8 cellular contexts compared by ENCODE assay signal in genomic region chr5:90474235-90475107, GRCh38. TPM values are rescaled to one million over a fixed set of nuclear protein-coding genes. Genes with fewer than 3 reads are reported as not detected.
DNase-seq lines count a peak whose midpoint lies in the region; ATAC-seq, FAIRE-seq and TF ChIP-seq lines count a peak whose summit lies in the region.

Gene MBLAC2 (minus strand): TSS chr5:90474771. CDS start chr5:90474292, 479 bp downstream.
Gene POLR3G (plus strand): TSS chr5:90474864. CDS start chr5:90485568, 10,704 bp downstream.

- H3K36me3 ChIP-seq in iPS-18a (ENCODE audit: control insufficient read depth, low read depth, low read length) (peaks cover 7% of the 10 kb centered on the region), skeletal muscle satellite cell (ENCODE audit: insufficient read depth, low read length) (no peaks in the 10 kb centered on the region)

- TF ChIP-seq CTCF in A549 (IDR thresholded peaks at IDR 0.05), result no peak; the same call in 2 of the 3 replicates

- H3K27ac ChIP-seq in A549 (peak within 1 kb of the TSS; percentile 92 to 94), iPS-18a (ENCODE audit: low read length) (peak within 1 kb of the TSS; percentile 22)

- H3K4me1 ChIP-seq in A549 (peaks cover 13% of the 10 kb centered on the region), iPS-18a (ENCODE audit: control insufficient read depth, low read depth, low read length) (peaks cover 36% of the 10 kb centered on the region), skeletal muscle satellite cell (ENCODE audit: control insufficient read depth, insufficient read depth, low read length) (peaks cover 15% of the 10 kb centered on the region)

- TF ChIP-seq EP300 in A549 (IDR thresholded peaks at IDR 0.05), result no peak

- CTCF ChIA-PET in A549 (lab: Yijun Ruan, JAX), result interaction anchor here (0.6 to 1.7 kb wide), 11 partner anchors 8 to 130 kb away, joined by 3 to 5 read pairs (median 3); no protein-coding TSS in a partner anchor

- under 1% methylated on average over 44 of the region's 73 CpGs for WGBS in A549 (ENCODE audit: missing lambda C conversion rate)

- 0 out of 5 replicates have a peak, but pooled peaks of 1 of the 2 experiments have one; percentile 2 for TF ChIP-seq RAD21 in A549 (conservative IDR thresholded peaks at IDR 0.05 in 1 of 2, IDR thresholded peaks at IDR 0.05 in 1 of 2)

- ATAC-seq in A549, result peak; percentile 91 to 94
- peak; percentile 82 for ATAC-seq in GM18520 (IDR thresholded peaks at IDR 0.05; ENCODE audit: unreplicated experiment)
- ATAC-seq in HG03060 (IDR thresholded peaks at IDR 0.05; ENCODE audit: low read depth, unreplicated experiment), result peak; percentile 72

- DNase-seq in A549 (ENCODE audit: low read depth in 1 of 2, low spot score in 1 of 2), result peak; percentile 80 to 96
- peak; percentile 50 for DNase-seq in NCI-H2107 treated with DMSO at 0.1 percent for 48 hours (lab: John Stamatoyannopoulos, UW; ENCODE audit: unreplicated experiment)
- peak; percentile 92 for DNase-seq in UCSD-AML1 (lab: John Stamatoyannopoulos, UW; ENCODE audit: unreplicated experiment)
- peak; percentile 69 for DNase-seq in brain pericyte (ENCODE audit: low read depth, low spot score)

- peak within 1 kb of the TSS; percentile 78 for H3K9ac ChIP-seq in iPS-18a (ENCODE audit: low read length)
- H3K9ac ChIP-seq in skeletal muscle satellite cell (ENCODE audit: low read depth, low read length), result peak within 1 kb of the TSS; percentile 81

- peak; percentile 77 for TF ChIP-seq POLR2A in A549 (IDR thresholded peaks at IDR 0.05; ENCODE audit: low read length)

- FAIRE-seq in A549 (lab: Jason Lieb, UNC), result no peak

- H3K9me3 ChIP-seq in A549 (no peaks in the 10 kb centered on the region), iPS-18a (ENCODE audit: control insufficient read depth, low read depth, low read length) (no peaks in the 10 kb centered on the region), skeletal muscle satellite cell (replicated peaks; ENCODE audit: low read length) (no peaks in the 10 kb centered on the region)

- H3K4me3 ChIP-seq in A549 (peak within 1 kb of the TSS; percentile 80), iPS-18a (ENCODE audit: low read length) (peak within 1 kb of the TSS; percentile 84), skeletal muscle satellite cell (ENCODE audit: low read length) (peak within 1 kb of the TSS; percentile 81)

- peak within 1 kb of the TSS; percentile 91 for H3K4me2 ChIP-seq in A549
- peak within 1 kb of the TSS; percentile 98 for H3K4me2 ChIP-seq in skeletal muscle satellite cell (ENCODE audit: low read length)

- POLR2A ChIA-PET in A549 (lab: Yijun Ruan, JAX), result interaction anchor here (0.6 to 3.8 kb wide), 11 partner anchors 9 to 909 kb away, joined by 3 to 46 read pairs (median 5); partner anchors contain the start of genes ARRDC3, CETN3 and LYSMD3

- H3K27me3 ChIP-seq in iPS-18a (ENCODE audit: control insufficient read depth, insufficient read depth, low read length) (no peaks in the 10 kb centered on the region), skeletal muscle satellite cell (ENCODE audit: control insufficient read depth, insufficient read depth, low read length) (no peaks in the 10 kb centered on the region)

TF ChIP-seq in A549, 52 proteins besides CTCF, POLR2A, EP300 and RAD21 (continues in another document):
- peak; percentile 83 for TF ChIP-seq BCL3 (IDR thresholded peaks at IDR 0.05)
- TF ChIP-seq KDM5A (IDR thresholded peaks at IDR 0.05), result 0 out of 2 replicates have a peak, but pooled peaks have one; percentile 8
- TF ChIP-seq MYC (IDR thresholded peaks at IDR 0.05; ENCODE audit: borderline replicate concordance, low read length), result peak; percentile 76; the same call in 1 of the 2 replicates
- TF ChIP-seq PHF8 (IDR thresholded peaks at IDR 0.05; ENCODE audit: borderline replicate concordance, low read depth), result peak; percentile 46; the same call in 1 of the 2 replicates
- TF ChIP-seq PBX3 (IDR thresholded peaks at IDR 0.05), result peak; percentile 68
- no peak for TF ChIP-seq HDAC2 (IDR thresholded peaks at IDR 0.05)
- peak; percentile 93 for TF ChIP-seq MAX (IDR thresholded peaks at IDR 0.05)
- TF ChIP-seq E2F6 (IDR thresholded peaks at IDR 0.05; ENCODE audit: borderline replicate concordance, low read depth), result peak; percentile 91
- TF ChIP-seq JUNB (IDR thresholded peaks at IDR 0.05), result no peak
- TF ChIP-seq FOSL2 (IDR thresholded peaks at IDR 0.05), result no peak
- 0 out of 2 replicates have a peak, but pooled peaks have one; percentile 8 for TF ChIP-seq FOSL2 (CRISPR knock-in tag; IDR thresholded peaks at IDR 0.05)
- TF ChIP-seq RNF2 (IDR thresholded peaks at IDR 0.05; ENCODE audit: borderline replicate concordance, low read depth), result no peak
- TF ChIP-seq JUN (IDR thresholded peaks at IDR 0.05), result peak; percentile 68 to 94; a peak in 4 of 5 replicates
- TF ChIP-seq ATOH8 (CRISPR knock-in tag; IDR thresholded peaks at IDR 0.05; ENCODE audit: low read depth), result no peak
- peak in 1 of 2 experiments; percentile 11; a peak in 1 of 4 replicates for TF ChIP-seq CEBPB (IDR thresholded peaks at IDR 0.05)
- TF ChIP-seq RFX5 (IDR thresholded peaks at IDR 0.05), result 0 out of 2 replicates have a peak, but pooled peaks have one; percentile 18
- TF ChIP-seq CBX2 (IDR thresholded peaks at IDR 0.05; ENCODE audit: borderline replicate concordance, low read depth), result no peak
- no peak for TF ChIP-seq TP53 (CRISPR knock-in tag; IDR thresholded peaks at IDR 0.05)
- TF ChIP-seq USF2 (IDR thresholded peaks at IDR 0.05), result no peak

RNA-seq across cellular contexts. Expression of gene MBLAC2, which starts in this region (rescaled TPM):
- polyA plus RNA-seq in A549 (2011; rRNA removed) (4.4 and 5.3 TPM in 2 replicates), A549 (2017; fragmentation: RNase III; extraction: RNeasy Plus Mini Kit Qiagen cat#74134 plus additional on column Dnase treatment) (4.4 to 5.7 TPM (median 5.4 TPM) in 3 replicates)
- polyA plus RNA-seq in A549 (2012; cell fraction: cytosol; rRNA removed), result 1.5 and 2.2 TPM in 2 replicates
- 2.7 and 2.9 TPM in 2 replicates for polyA plus RNA-seq in A549 (2012; cell fraction: nucleus; rRNA removed)
- 3.4 and 4.2 TPM in 2 replicates for polyA minus RNA-seq in A549 (2011; rRNA and poly(A)+ RNA removed)
- 8.5 and 9.6 TPM in 2 replicates for total RNA-seq in skeletal muscle satellite cell (2012; rRNA removed)

RNA-seq across cellular contexts. Expression of gene POLR3G, which starts in this region (rescaled TPM):
- polyA plus RNA-seq in A549 (2011; rRNA removed) (15.7 and 22.6 TPM in 2 replicates), A549 (2017; fragmentation: RNase III; extraction: RNeasy Plus Mini Kit Qiagen cat#74134 plus additional on column Dnase treatment) (11.6 to 17.5 TPM (median 11.7 TPM) in 3 replicates)
- polyA plus RNA-seq in A549 (2012; cell fraction: cytosol; rRNA removed), result 18.5 and 28.6 TPM in 2 replicates
- polyA plus RNA-seq in A549 (2012; cell fraction: nucleus; rRNA removed), result 13.6 and 21.8 TPM in 2 replicates
- polyA minus RNA-seq in A549 (2011; rRNA and poly(A)+ RNA removed), result 2.4 and 3.5 TPM in 2 replicates
- 19.7 and 26.1 TPM in 2 replicates for total RNA-seq in skeletal muscle satellite cell (2012; rRNA removed)

Comparison
In these comparisons a context has a peak if more than half of its experiments do, and no peak if none do; other contexts are left out.
1. Peak in every context shown above with its lines: DNase-seq, ATAC-seq, H3K4me3 ChIP-seq and H3K27ac ChIP-seq.